In genomic region chr1:86151427-86151826, GRCh38 we compare ENCODE assay signal across 25 cellular contexts. TPM values are rescaled to one million over a fixed set of nuclear protein-coding genes. Genes with fewer than 3 reads are reported as not detected.
DNase-seq lines count a peak whose midpoint lies in the region; FAIRE-seq and TF ChIP-seq lines count a peak whose summit lies in the region.
"Had no signal": no experiment of that assay in that cellular context is flagged by ENCODE, and none has a peak within 500 bp of the region (broad histone marks: within the 10 kb centered on the region; RNA-seq: fewer than 3 reads in every experiment).

No MANE protein-coding gene starts in this region.

- in situ Hi-C loops in mammary epithelial cell (cut with MboI; ENCODE audit: low sequenced_read_pairs in 2 of 2), result no loop called here

- BruUV-seq in mammary epithelial cell (replicated peaks; lab: Mats Ljungman, UMichigan) (TSS peak; percentile 95), MCF 10A (replicated peaks; lab: Mats Ljungman, UMichigan) (no TSS peak)

- H3K4me2 ChIP-seq in mammary epithelial cell (ENCODE audit: insufficient read depth, low read depth, low read length), result no peak overlapping the region
- peak overlapping the region; percentile 51 for H3K4me2 ChIP-seq in astrocyte (ENCODE audit: low read length)

- peak; percentile 89 for FAIRE-seq in astrocyte (lab: Jason Lieb, UNC)
- FAIRE-seq: frontal cortex, small intestine had no signal

- WGBS in mammary epithelial cell (ENCODE audit: low coverage, missing lambda C conversion rate), result 46% methylated on average over 2 of the region's 2 CpGs

- H3K4me3 ChIP-seq in mammary epithelial cell (replicated peaks in 1 of 3; ENCODE audit: insufficient read depth in 1 of 3, low read depth in 2 of 3, low read length in 3 of 3) (no peak overlapping the region), astrocyte (ENCODE audit: insufficient read depth, low read depth, low read length) (no peak overlapping the region), fibroblast of the aortic adventitia (ENCODE audit: low read depth, low read length) (no peak overlapping the region)
- no peak overlapping the region for H3K4me3 ChIP-seq in effector memory CD4-positive, alpha-beta T cell (ENCODE audit: insufficient read depth, low read depth, low read length, poor library complexity, severe bottlenecking)
- H3K4me3 ChIP-seq: prostate gland, SJSA1, stomach, upper lobe of left lung had no signal

- POLR2A ChIA-PET in MCF 10A (lab: Yijun Ruan, JAX), result no interaction called here

- H3K9me3 Mint-ChIP-seq in MCF 10A (ENCODE audit: unreplicated experiment) (no peaks in the 10 kb centered on the region), astrocyte (ENCODE audit: unreplicated experiment) (no peaks in the 10 kb centered on the region)
- H3K9me3 Mint-ChIP-seq: natural killer cell had no signal

- dilution Hi-C loops in mammary epithelial cell (cut with HindIII; ENCODE audit: low sequenced_read_pairs), result no loop called here

- no peak overlapping the region for H3K4me3 Mint-ChIP-seq in MCF 10A (ENCODE audit: unreplicated experiment)
- no peak overlapping the region for H3K4me3 Mint-ChIP-seq in astrocyte (ENCODE audit: unreplicated experiment)
- H3K4me3 Mint-ChIP-seq: memory B cell, natural killer cell, T-helper 17 cell had no signal

- H3K36me3 ChIP-seq in mammary epithelial cell (ENCODE audit: insufficient read depth, low read length) (no peaks in the 10 kb centered on the region), astrocyte (ENCODE audit: insufficient read depth, low read length) (no peaks in the 10 kb centered on the region)
- H3K36me3 ChIP-seq in effector memory CD4-positive, alpha-beta T cell (ENCODE audit: control insufficient read depth, insufficient read depth, low read length), result no peaks in the 10 kb centered on the region
- H3K36me3 ChIP-seq: prostate gland, SJSA1, stomach, upper lobe of left lung had no signal

- H4K20me1 ChIP-seq in mammary epithelial cell (ENCODE audit: insufficient read depth, low read length) (no peaks in the 10 kb centered on the region), astrocyte (ENCODE audit: insufficient read depth, low read length) (no peaks in the 10 kb centered on the region)

- intact Hi-C loops in mammary epithelial cell (cut with micrococcal nuclease), result loop anchor here (1.0 kb wide), 1 partner anchor 133 kb away; no protein-coding TSS in a partner anchor
- intact Hi-C loops in MCF 10A (cut with micrococcal nuclease), result no loop called here

- H3K36me3 Mint-ChIP-seq in MCF 10A (ENCODE audit: insufficient read depth, unreplicated experiment), result no peaks in the 10 kb centered on the region
- peaks cover 3% of the 10 kb centered on the region for H3K36me3 Mint-ChIP-seq in astrocyte (ENCODE audit: low read depth, unreplicated experiment)
- H3K36me3 Mint-ChIP-seq: memory B cell, natural killer cell had no signal

- H3K9me3 ChIP-seq in mammary epithelial cell (replicated peaks; ENCODE audit: insufficient read depth, low read length) (no peaks in the 10 kb centered on the region), astrocyte (ENCODE audit: insufficient read depth, low read depth, low read length) (no peaks in the 10 kb centered on the region)
- no peaks in the 10 kb centered on the region for H3K9me3 ChIP-seq in effector memory CD4-positive, alpha-beta T cell (ENCODE audit: control insufficient read depth, low read length)
- H3K9me3 ChIP-seq: prostate gland, SJSA1, stomach, upper lobe of left lung had no signal

- H3K27ac ChIP-seq in mammary epithelial cell (ENCODE audit: insufficient read depth, low read depth, low read length) (no peak overlapping the region), astrocyte (ENCODE audit: low read depth, low read length) (peak overlapping the region; percentile 50)
- H3K27ac ChIP-seq in effector memory CD4-positive, alpha-beta T cell (ENCODE audit: insufficient read depth, low read length, poor library complexity, severe bottlenecking), result no peak overlapping the region
- H3K27ac ChIP-seq: 22Rv1, prostate gland, SJSA1, stomach, upper lobe of left lung had no signal

- H3K27ac Mint-ChIP-seq in MCF 10A (ENCODE audit: low read depth, unreplicated experiment) (no peak overlapping the region), astrocyte (ENCODE audit: unreplicated experiment) (peak overlapping the region; percentile 37)
- H3K27ac Mint-ChIP-seq: memory B cell, natural killer cell, T-helper 17 cell had no signal

- H3K4me1 ChIP-seq in mammary epithelial cell (ENCODE audit: insufficient read depth, low read length) (peaks cover 17% of the 10 kb centered on the region), astrocyte (ENCODE audit: insufficient read depth, low read length) (peaks cover 29% of the 10 kb centered on the region)
- H3K4me1 ChIP-seq in effector memory CD4-positive, alpha-beta T cell (ENCODE audit: control insufficient read depth, insufficient read depth, low read length, poor library complexity, severe bottlenecking), result no peaks in the 10 kb centered on the region
- H3K4me1 ChIP-seq: prostate gland, SJSA1 had no signal

- no peak for DNase-seq in mammary epithelial cell
- DNase-seq in MCF 10A (ENCODE audit: unreplicated experiment), result no peak
- peak; percentile 82 for DNase-seq in astrocyte (ENCODE audit: low read depth)
- peak; percentile 46 for DNase-seq in fibroblast of the aortic adventitia (ENCODE audit: low read depth)
- no peak for DNase-seq in effector memory CD4-positive, alpha-beta T cell
- DNase-seq in DMS 273 treated with DMSO at 0.1 percent for 48 hours (lab: John Stamatoyannopoulos, UW), result no peak
- DNase-seq in NCI-H69 (lab: John Stamatoyannopoulos, UW), result no peak
- DNase-seq in iPS-NIHi7 (ENCODE audit: extremely low spot score), result no peak
- DNase-seq: activated CD4-positive, alpha-beta T cell treated with anti-CD3 and anti-CD28 coated beads, Interleukin-2, amount 50 U/mL, for 4 hours; amygdala; DMS153; kidney glomerular epithelial cell; natural killer cell; NCI-H1417; NCI-H748 treated with DMSO at 0.1 percent for 48 hours; small intestine; stimulated activated CD4-positive, alpha-beta T cell treated with anti-CD3 and anti-CD28 coated beads, Interleukin-4, amount 100 ng/mL, for 24 hours; stomach; T-helper 17 cell; upper lobe of left lung had no signal

- H3K79me2 ChIP-seq in mammary epithelial cell (ENCODE audit: insufficient read depth, low read length) (no peaks in the 10 kb centered on the region), astrocyte (ENCODE audit: insufficient read depth, low read length) (no peaks in the 10 kb centered on the region)

- H3K27me3 ChIP-seq in mammary epithelial cell (ENCODE audit: insufficient read depth, low read length) (peaks cover 23% of the 10 kb centered on the region), astrocyte (ENCODE audit: insufficient read depth, low read length) (no peaks in the 10 kb centered on the region)
- H3K27me3 ChIP-seq in effector memory CD4-positive, alpha-beta T cell (replicated peaks; ENCODE audit: control insufficient read depth, insufficient read depth, low read length, poor library complexity, severe bottlenecking), result peaks cover 1% of the 10 kb centered on the region

- no peak overlapping the region for H3K9ac ChIP-seq in mammary epithelial cell (ENCODE audit: insufficient read depth, low read length)
- H3K9ac ChIP-seq in astrocyte (ENCODE audit: low read length), result no peak overlapping the region

- CTCF ChIA-PET in mammary epithelial cell (lab: Charles Lee; ENCODE audit: low non-redundant PET), result no interaction called here
- CTCF ChIA-PET in MCF 10A (lab: Yijun Ruan, JAX), result no interaction called here

- no peaks in the 10 kb centered on the region for H3K4me1 Mint-ChIP-seq in MCF 10A (ENCODE audit: insufficient read depth, unreplicated experiment)
- peaks cover 22% of the 10 kb centered on the region for H3K4me1 Mint-ChIP-seq in astrocyte (ENCODE audit: low read depth, unreplicated experiment)
- H3K4me1 Mint-ChIP-seq: natural killer cell, T-helper 17 cell had no signal

- H3K27me3 Mint-ChIP-seq in MCF 10A (ENCODE audit: insufficient read depth, unreplicated experiment) (peaks cover 7% of the 10 kb centered on the region), astrocyte (ENCODE audit: low read depth, unreplicated experiment) (no peaks in the 10 kb centered on the region)

- H2AFZ ChIP-seq in mammary epithelial cell (ENCODE audit: low read depth, low read length) (no peak overlapping the region), astrocyte (ENCODE audit: low read depth, low read length) (no peak overlapping the region)

- TF ChIP-seq CTCF in mammary epithelial cell (conservative IDR thresholded peaks at IDR 0.05 in 1 of 2, IDR thresholded peaks at IDR 0.05 in 1 of 2; ENCODE audit: extremely low read depth in 1 of 2, insufficient read depth in 1 of 2, low read depth in 1 of 2, low read length in 2 of 2) (no peak), MCF 10A (IDR thresholded peaks at IDR 0.05; ENCODE audit: unreplicated experiment) (no peak), astrocyte (IDR thresholded peaks at IDR 0.05; ENCODE audit: insufficient read depth, low read depth, low read length) (no peak), fibroblast of the aortic adventitia (IDR thresholded peaks at IDR 0.05; ENCODE audit: insufficient read depth, low read length) (no peak)

RNA-seq across cellular contexts. Expression of gene COL24A1, which starts 5.1 kb away (rescaled TPM):
- total RNA-seq in mammary epithelial cell, result not detected
- not detected for polyA plus RNA-seq in mammary epithelial cell
- not detected for polyA minus RNA-seq in mammary epithelial cell
- total RNA-seq in MCF 10A (2022), result not detected in 2 replicates
- 2.6 and 5.6 TPM in 2 replicates for total RNA-seq in astrocyte
- 0.27 and 0.82 TPM in 2 replicates for total RNA-seq in fibroblast of the aortic adventitia (ENCODE audit: low replicate concordance)

Comparison
In these comparisons a context has a peak if more than half of its experiments do, and no peak if none do; other contexts are left out.
1. DNase-seq: peak in astrocyte (single experiment) and fibroblast of the aortic adventitia (single experiment); none in mammary epithelial cell (single experiment), MCF 10A (single experiment), effector memory CD4-positive, alpha-beta T cell (0 of 3), DMS 273 treated with DMSO at 0.1 percent for 48 hours (single experiment), NCI-H69 (single experiment) and iPS-NIHi7 (single experiment).